23 cellular contexts compared by ENCODE assay signal in genomic region chrX:45381366-45381765, GRCh38.
"Had no signal": no experiment of that assay in that cellular context is flagged by ENCODE, and none has a peak within 500 bp of the region (broad histone marks: within the 10 kb centered on the region; RNA-seq: fewer than 3 reads in every experiment).

No MANE protein-coding gene starts in this region.

- DNase-seq: colonic mucosa; cortex of kidney; dermis blood vessel endothelial cell; dorsolateral prefrontal cortex; effector CD4-positive, alpha-beta T cell; effector CD8-positive, alpha-beta T cell; effector memory CD4-positive, alpha-beta T cell; effector memory CD8-positive, alpha-beta T cell; endodermal cell; erythroblast; esophagus squamous epithelium; foreskin fibroblast; foreskin keratinocyte; foreskin melanocyte; gastrocnemius medialis; glutamatergic neuron; head of caudate nucleus; heart left ventricle; heart right ventricle had no signal

- H3K9me3 ChIP-seq: colonic mucosa, esophagus muscularis mucosa, esophagus squamous epithelium, gastrocnemius medialis, gastroesophageal sphincter, heart left ventricle had no signal

- H3K4me3 ChIP-seq: colonic mucosa, coronary artery, dorsolateral prefrontal cortex, esophagus muscularis mucosa, esophagus squamous epithelium, gastrocnemius medialis, gastroesophageal sphincter, heart left ventricle, heart right ventricle had no signal

- H3K27ac ChIP-seq: colonic mucosa, coronary artery, dorsolateral prefrontal cortex, epithelial cell of prostate, esophagus muscularis mucosa, esophagus squamous epithelium, foreskin keratinocyte, gastrocnemius medialis, gastroesophageal sphincter, heart left ventricle, heart right ventricle had no signal

- H3K36me3 ChIP-seq: colonic mucosa, esophagus muscularis mucosa, esophagus squamous epithelium, gastrocnemius medialis, gastroesophageal sphincter, heart left ventricle, heart right ventricle had no signal

- H3K4me1 ChIP-seq: colonic mucosa, esophagus muscularis mucosa, esophagus squamous epithelium, foreskin keratinocyte, gastrocnemius medialis, gastroesophageal sphincter, heart left ventricle, heart right ventricle had no signal

- H3K27me3 ChIP-seq: colonic mucosa, esophagus muscularis mucosa, esophagus squamous epithelium, foreskin keratinocyte, gastroesophageal sphincter had no signal
